ENCODE assay signal across 1 cellular context in genomic region chr6:73281684-73282083, GRCh38. TPM values are rescaled to one million over a fixed set of nuclear protein-coding genes. Genes with fewer than 3 reads are reported as not detected.
"Had no signal": no experiment of that assay in that cellular context is flagged by ENCODE, and none has a peak within 500 bp of the region (broad histone marks: within the 10 kb centered on the region; RNA-seq: fewer than 3 reads in every experiment).

No MANE protein-coding gene starts in this region.

RNA-seq across cellular contexts. Expression of gene KHDC1L, which starts 56.4 kb away (rescaled TPM):
- total RNA-seq: GM12878 had no signal
